In the genomic region with DNA sequence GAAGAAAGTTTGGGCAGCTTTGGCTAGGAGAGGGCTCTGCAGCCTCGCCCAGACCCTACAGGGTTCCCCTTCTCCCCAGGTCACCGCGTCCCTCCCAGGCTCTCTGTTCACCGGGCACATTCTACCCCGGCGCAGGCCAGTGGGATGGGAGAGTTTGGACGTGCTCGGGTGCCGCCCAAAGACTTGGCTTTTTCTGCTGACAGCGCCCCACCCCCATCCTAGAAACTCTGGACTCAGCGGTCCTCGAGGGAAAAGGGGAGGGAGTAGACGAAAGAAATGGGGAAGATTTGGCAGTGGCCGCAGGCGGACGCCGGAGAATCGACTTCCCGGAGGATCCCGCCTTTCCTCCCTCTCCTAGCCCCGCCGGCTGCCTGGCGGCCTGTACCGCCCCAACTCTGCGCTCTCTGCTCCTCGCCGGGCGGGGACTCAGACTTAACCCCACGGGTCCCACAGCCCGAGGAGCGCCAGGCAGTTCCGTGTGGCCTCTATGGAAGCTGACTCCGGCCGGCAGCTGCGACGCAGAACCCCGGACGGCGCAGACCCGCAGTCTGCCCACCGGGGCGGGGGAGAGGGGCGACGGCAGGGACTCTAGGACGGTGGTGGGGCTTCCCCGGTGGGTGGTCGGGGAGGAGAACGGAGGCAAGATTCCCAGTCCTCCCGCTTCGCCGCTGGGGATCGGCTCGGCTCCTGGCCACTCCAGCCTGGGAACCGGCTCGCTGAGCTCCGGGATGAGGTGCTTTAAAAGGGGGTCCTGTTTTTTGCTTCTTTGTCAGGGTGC, we compare ENCODE assay signal across 8 cellular contexts. TPM values are rescaled to one million over a fixed set of nuclear protein-coding genes. Genes with fewer than 3 reads are reported as not detected.
DNase-seq lines count a peak whose midpoint lies in the region; ATAC-seq and TF ChIP-seq lines count a peak whose summit lies in the region.

No MANE protein-coding gene starts in this region.

- no peaks in the 10 kb centered on the region for H3K9me3 ChIP-seq in upper lobe of right lung

- 1 to 4% methylated on average over 33 to 50 of the region's 56 CpGs for WGBS in lower leg skin, 2 donors

- H3K27me3 Mint-ChIP-seq in dendritic cell treated with granulocyte-macrophage colony-stimulating factor and Interleukin-4, amounts not matched to agents 40 ng/mL and 50 ng/mL, for 4 days: peaks cover 94% of the 10 kb centered on the region

- H3K27ac ChIP-seq in upper lobe of right lung: no peak overlapping the region

- H3K36me3 Mint-ChIP-seq in dendritic cell treated with granulocyte-macrophage colony-stimulating factor and Interleukin-4, amounts not matched to agents 40 ng/mL and 50 ng/mL, for 4 days (ENCODE audit: low read depth): no peaks in the 10 kb centered on the region

- no peaks in the 10 kb centered on the region for H3K9me3 Mint-ChIP-seq in dendritic cell treated with granulocyte-macrophage colony-stimulating factor and Interleukin-4, amounts not matched to agents 40 ng/mL and 50 ng/mL, for 4 days

- TF ChIP-seq CTCF in lower leg skin (IDR thresholded peaks at IDR 0.05) (no peak), upper lobe of right lung (IDR thresholded peaks at IDR 0.05) (no peak)

- H3K4me1 Mint-ChIP-seq in dendritic cell treated with granulocyte-macrophage colony-stimulating factor and Interleukin-4, amounts not matched to agents 40 ng/mL and 50 ng/mL, for 4 days (ENCODE audit: low read depth): peaks cover 34% of the 10 kb centered on the region

- H3K4me3 Mint-ChIP-seq in dendritic cell treated with granulocyte-macrophage colony-stimulating factor and Interleukin-4, amounts not matched to agents 40 ng/mL and 50 ng/mL, for 4 days: peak overlapping the region; percentile 68

- DNase-seq in EL (peak; percentile 79), NCI-H2227 treated with DMSO at 0.1 percent for 48 hours (lab: John Stamatoyannopoulos, UW) (peak; percentile 53), lower leg skin (ENCODE audit: low spot score in 2 of 2) (peak; percentile 62 to 93), upper lobe of right lung (peak; percentile 80), OCI-M1 (lab: John Stamatoyannopoulos, UW) (no peak), erythroblast (lab: John Stamatoyannopoulos, UW) (no peak)

- H3K36me3 ChIP-seq in upper lobe of right lung: no peaks in the 10 kb centered on the region

- peak; percentile 37 for ATAC-seq in upper lobe of right lung
- ATAC-seq in GM18861 (IDR thresholded peaks at IDR 0.05; ENCODE audit: unreplicated experiment): no peak

- H3K4me3 ChIP-seq in lower leg skin (ENCODE audit: low read depth, poor library complexity, severe bottlenecking) (peak overlapping the region; percentile 19), upper lobe of right lung (peak overlapping the region; percentile 46)

- no peak overlapping the region for H3K27ac Mint-ChIP-seq in dendritic cell treated with granulocyte-macrophage colony-stimulating factor and Interleukin-4, amounts not matched to agents 40 ng/mL and 50 ng/mL, for 4 days

- peaks cover 36% of the 10 kb centered on the region for H3K4me1 ChIP-seq in upper lobe of right lung

- intact Hi-C loops in dendritic cell treated with granulocyte-macrophage colony-stimulating factor and Interleukin-4, amounts not matched to agents 40 ng/mL and 50 ng/mL, for 4 days (cut with micrococcal nuclease): no loop called here
- intact Hi-C loops in lower leg skin (cut with DNase I; ENCODE audit: low total_unique reads) (no loop called here), upper lobe of right lung (cut with DNase I) (no loop called here)

- TF ChIP-seq POLR2A in lower leg skin (IDR thresholded peaks at IDR 0.05): no peak
- TF ChIP-seq POLR2A in erythroblast (IDR thresholded peaks at IDR 0.05; ENCODE audit: low read length): no peak

- peaks cover 98% of the 10 kb centered on the region for H3K27me3 ChIP-seq in upper lobe of right lung

RNA-seq across cellular contexts. Expression of a gene that starts 0.9 kb away (rescaled TPM):
- total RNA-seq in lower leg skin (under 1 TPM in 1 of 4 donors, not detected in 3; 0.58 TPM), upper lobe of right lung (not detected)

Comparison
In these comparisons a context has a peak if more than half of its experiments do, and no peak if none do; other contexts are left out.
1. DNase-seq: peak in EL (single experiment), NCI-H2227 treated with DMSO at 0.1 percent for 48 hours (single experiment), lower leg skin (2 of 2) and upper lobe of right lung (single experiment); none in OCI-M1 (single experiment) and erythroblast (0 of 2).